14 cellular contexts compared by ENCODE assay signal in the genomic region with DNA sequence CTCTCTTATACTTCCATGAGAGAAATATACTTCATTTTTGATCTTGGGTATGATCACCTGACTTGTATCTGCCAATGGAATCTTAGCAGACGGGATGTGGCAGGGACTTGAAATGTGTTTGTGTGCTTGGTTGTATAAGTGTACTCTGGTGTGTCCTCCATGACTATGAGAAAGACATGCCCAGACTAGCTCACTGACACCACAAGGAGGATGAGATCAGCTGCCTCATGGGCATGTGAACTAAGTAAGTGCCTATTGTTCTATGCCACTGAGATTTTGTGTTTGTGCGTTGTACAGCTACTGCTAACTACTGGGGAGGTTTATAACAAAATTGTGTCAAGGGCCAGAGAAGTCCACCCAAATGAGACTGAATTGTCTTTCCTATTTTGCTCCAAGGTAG.
"Had no signal": no experiment of that assay in that cellular context is flagged by ENCODE, and none has a peak within 500 bp of the region (broad histone marks: within the 10 kb centered on the region; RNA-seq: fewer than 3 reads in every experiment).

No MANE protein-coding gene starts in this region.

- H3K4me1 ChIP-seq: ascending aorta, colonic mucosa had no signal

- H3K36me3 ChIP-seq: ascending aorta, colonic mucosa, WERI-Rb-1 had no signal

- H3K27me3 ChIP-seq: ascending aorta, colonic mucosa had no signal

- H3K27me3 Mint-ChIP-seq: activated naive CD8-positive, alpha-beta T cell treated with anti-CD3 and anti-CD28 coated beads, Interleukin-2, amount 50 U/mL, for 24 hours had no signal

- H3K36me3 Mint-ChIP-seq: immature natural killer cell, memory B cell, T-cell, type B pancreatic cell had no signal

- H3K4me1 Mint-ChIP-seq: activated naive CD8-positive, alpha-beta T cell treated with anti-CD3 and anti-CD28 coated beads, Interleukin-2, amount 50 U/mL, for 24 hours; immature natural killer cell; memory B cell; T-cell had no signal

- H3K4me3 Mint-ChIP-seq: activated CD8-positive, alpha-beta T cell treated with anti-CD3 and anti-CD28 coated beads, Interleukin-2, amount 10 ng/mL, durations not matched to agents 7 days and 5 days; activated naive CD8-positive, alpha-beta T cell treated with anti-CD3 and anti-CD28 coated beads, Interleukin-2, amount 50 U/mL, for 24 hours; immature natural killer cell; memory B cell; T-cell; type B pancreatic cell had no signal

- H3K4me3 ChIP-seq: ascending aorta, colonic mucosa had no signal

- H3K27ac ChIP-seq: ascending aorta, colonic mucosa, WERI-Rb-1 had no signal

- H3K9me3 Mint-ChIP-seq: type B pancreatic cell had no signal

- ATAC-seq: activated CD8-positive, alpha-beta T cell treated with anti-CD3 and anti-CD28 coated beads, Interleukin-2, amount 10 ng/mL, durations not matched to agents 7 days and 5 days; activated naive CD8-positive, alpha-beta T cell treated with anti-CD3 and anti-CD28 coated beads, Interleukin-2, amount 50 U/mL, for 24 hours; left colon; T-cell had no signal

- DNase-seq: activated CD4-positive, alpha-beta T cell treated with anti-CD3 and anti-CD28 coated beads for 4 hours; activated CD8-positive, alpha-beta T cell treated with anti-CD3 and anti-CD28 coated beads, Interleukin-2, amount 10 ng/mL, durations not matched to agents 7 days and 5 days; activated naive CD4-positive, alpha-beta T cell treated with Interleukin-2 at 50 U/mL for 16 hours; activated naive CD8-positive, alpha-beta T cell treated with anti-CD3 and anti-CD28 coated beads, Interleukin-2, amount 50 U/mL, for 24 hours; colonic mucosa; immature natural killer cell; left colon; stimulated activated CD4-positive, alpha-beta T cell treated with anti-CD3 and anti-CD28 coated beads, Interleukin-2, amount 100 ng/mL, for 48 hours; stimulated activated naive CD4-positive, alpha-beta T cell treated with Interleukin-2 at 50 U/mL for 16 hours; T-cell; WERI-Rb-1 had no signal

- H3K27ac Mint-ChIP-seq: activated CD8-positive, alpha-beta T cell treated with anti-CD3 and anti-CD28 coated beads, Interleukin-2, amount 10 ng/mL, durations not matched to agents 7 days and 5 days; activated naive CD8-positive, alpha-beta T cell treated with anti-CD3 and anti-CD28 coated beads, Interleukin-2, amount 50 U/mL, for 24 hours; immature natural killer cell; memory B cell; T-cell; type B pancreatic cell had no signal

- H3K9me3 ChIP-seq: ascending aorta, colonic mucosa had no signal
